15 cellular contexts compared by ENCODE assay signal in the genomic region with DNA sequence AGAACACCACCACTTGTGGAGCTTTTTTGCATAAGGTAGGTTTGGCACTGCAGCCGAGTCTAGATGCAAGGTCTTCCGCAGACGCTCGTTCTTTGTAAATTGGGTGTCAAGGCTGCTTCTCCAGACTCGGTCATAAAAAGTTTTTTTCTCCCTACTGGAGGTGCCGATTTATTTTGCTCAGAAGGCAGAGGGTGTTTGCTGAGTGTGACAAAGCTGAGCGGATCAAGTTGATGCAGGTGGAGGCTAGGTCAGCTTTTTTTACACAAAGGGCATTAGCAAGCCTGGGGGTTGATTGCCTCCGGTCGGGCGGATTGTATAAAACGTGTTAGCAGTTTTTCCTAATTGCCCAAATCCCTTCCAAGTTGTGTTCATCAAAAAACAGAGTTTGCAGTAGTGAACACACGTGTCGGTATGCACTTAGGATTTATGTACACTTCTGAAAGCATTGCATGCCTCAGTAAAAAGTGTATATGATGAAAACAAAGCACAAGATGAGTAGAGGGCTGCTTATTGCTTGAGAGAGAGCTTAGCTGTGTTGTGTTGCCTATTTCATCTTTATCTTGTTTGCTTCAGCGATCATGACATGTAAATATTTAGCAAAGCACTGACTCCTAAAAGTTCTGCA. TPM values are rescaled to one million over a fixed set of nuclear protein-coding genes. Genes with fewer than 3 reads are reported as not detected.
DNase-seq lines count a peak whose midpoint lies in the region; FAIRE-seq and TF ChIP-seq lines count a peak whose summit lies in the region.
"Had no signal": no experiment of that assay in that cellular context is flagged by ENCODE, and none has a peak within 500 bp of the region (broad histone marks: within the 10 kb centered on the region; RNA-seq: fewer than 3 reads in every experiment).

No MANE protein-coding gene starts in this region.

- no peak overlapping the region for H4K91ac ChIP-seq in H1 (replicated peaks; ENCODE audit: insufficient read length, low read length)
- H4K91ac ChIP-seq in trophoblast cell (ENCODE audit: low read depth, low read length), result no peak overlapping the region

- no peak overlapping the region for H3K23ac ChIP-seq in H1 (ENCODE audit: insufficient read length)
- peak overlapping the region; percentile 31 for H3K23ac ChIP-seq in trophoblast cell (ENCODE audit: low read length)

- H3K79me2 ChIP-seq in H1 (ENCODE audit: control insufficient read depth in 1 of 2, insufficient read depth in 2 of 2, low read length in 2 of 2) (peaks cover 0 to 3% of the 10 kb centered on the region in 2 experiments; a peak in 1 of 4 replicates), trophoblast cell (ENCODE audit: control insufficient read depth, insufficient read depth, low read length, poor library complexity) (no peaks in the 10 kb centered on the region)

- H3K4me1 ChIP-seq in H1 (replicated peaks in 1 of 4; ENCODE audit: control insufficient read depth in 3 of 4, insufficient read depth in 4 of 4, low read length in 3 of 4) (peaks cover 0 to 7% (median 5%) of the 10 kb centered on the region in 4 experiments; a peak in 4 of 7 replicates), trophoblast cell (ENCODE audit: control insufficient read depth in 1 of 2, insufficient read depth in 2 of 2, low read length in 2 of 2) (peaks cover 6% of the 10 kb centered on the region in 2 experiments), suprapubic skin (peaks cover 16% of the 10 kb centered on the region)

- no peak overlapping the region for H2BK20ac ChIP-seq in H1 (ENCODE audit: low read length)

- FAIRE-seq in H1 (lab: Jason Lieb, UNC), result no peak
- FAIRE-seq: colon had no signal

- POLR2A ChIA-PET in H1 (lab: Charles Lee; ENCODE audit: partially characterized antibody), result interaction anchor here (0.8 to 2.6 kb wide), 5 partner anchors 9 to 268 kb away, joined by 3 to 12 read pairs (median 4); a partner anchor contains a TSS

- H2BK12ac ChIP-seq in H1 (ENCODE audit: low read depth, low read length) (no peak overlapping the region), trophoblast cell (ENCODE audit: low read length) (no peak overlapping the region)

- TF ChIP-seq RAD21 in H1 (IDR thresholded peaks at IDR 0.05 in 1 of 2, conservative IDR thresholded peaks at IDR 0.05 in 1 of 2; ENCODE audit: low read depth in 2 of 2, low read length in 2 of 2), result no peak

- no peak overlapping the region for H4K8ac ChIP-seq in H1 (ENCODE audit: extremely low read depth, insufficient read depth, low read length)
- H4K8ac ChIP-seq in trophoblast cell (ENCODE audit: low read depth, low read length), result no peak overlapping the region

- in situ Hi-C loops in ACHN (cut with HindIII; ENCODE audit: low pct_ligation_motif_present, low pct_unique_long_range_greater_than_20kb, low sequenced_read_pairs), result no loop called here

- H2BK15ac ChIP-seq in H1 (ENCODE audit: low read length), result no peak overlapping the region

- H2BK5ac ChIP-seq in H1 (ENCODE audit: low read depth, low read length), result no peak overlapping the region
- no peak overlapping the region for H2BK5ac ChIP-seq in trophoblast cell (ENCODE audit: low read depth, low read length, poor library complexity)

- H2AFZ ChIP-seq in H1 (ENCODE audit: low read length) (peak overlapping the region; percentile 66; the same call in 1 of the 2 replicates), trophoblast cell (ENCODE audit: insufficient read depth, low read length, poor library complexity) (no peak overlapping the region)

- H3K4me2 ChIP-seq in H1 (ENCODE audit: insufficient read depth in 1 of 2, low read depth in 2 of 2, low read length in 2 of 2), result peak overlapping the region; percentile 38 to 45
- H3K4me2 ChIP-seq in trophoblast cell (ENCODE audit: low read length), result no peak overlapping the region

- no peak overlapping the region for H3K56ac ChIP-seq in H1 (replicated peaks; ENCODE audit: insufficient read length, low read depth, low read length)

- H3K4me3 Mint-ChIP-seq in IgD-negative memory B cell, result peak overlapping the region in 3 of 4 donors; percentile 28 to 94 (median 44)
- H3K4me3 Mint-ChIP-seq: activated naive CD8-positive, alpha-beta T cell treated with anti-CD3 and anti-CD28 coated beads, Interleukin-2, amount 10 ng/mL, durations not matched to agents 7 days and 5 days had no signal

- H3K14ac ChIP-seq in H1 (ENCODE audit: insufficient read length), result no peak overlapping the region
- H3K14ac ChIP-seq in trophoblast cell (ENCODE audit: low read length), result no peak overlapping the region

- no peaks in the 10 kb centered on the region for H3K79me1 ChIP-seq in H1 (ENCODE audit: low read depth, low read length)
- no peaks in the 10 kb centered on the region for H3K79me1 ChIP-seq in trophoblast cell (ENCODE audit: low read length)

- H4K20me1 ChIP-seq in H1 (replicated peaks in 1 of 2; ENCODE audit: control insufficient read depth in 1 of 2, insufficient read depth in 2 of 2, low read length in 2 of 2), result no peaks in the 10 kb centered on the region

- CTCF ChIA-PET in H1 (lab: Charles Lee; ENCODE audit: partially characterized antibody), result interaction anchor here (1.0 to 2.3 kb wide), 6 partner anchors 19 to 74 kb away, joined by 3 to 14 read pairs (median 3); no protein-coding TSS in a partner anchor

- H4K5ac ChIP-seq in H1 (ENCODE audit: insufficient read length, low read depth, low read length), result no peak overlapping the region

- H3K27me3 ChIP-seq in H1 (replicated peaks in 1 of 4; ENCODE audit: control insufficient read depth in 3 of 4, extremely low read depth in 1 of 4, insufficient read depth in 3 of 4, low read length in 3 of 4), result no peaks in the 10 kb centered on the region
- H3K27me3 ChIP-seq in trophoblast cell (ENCODE audit: insufficient read depth, low read length), result no peaks in the 10 kb centered on the region
- peaks cover 38% of the 10 kb centered on the region for H3K27me3 ChIP-seq in suprapubic skin
- H3K27me3 ChIP-seq: right atrium auricular region had no signal

- H2AK5ac ChIP-seq in H1 (ENCODE audit: low read depth, low read length) (no peak overlapping the region), trophoblast cell (ENCODE audit: low read length) (no peak overlapping the region)

- H4K12ac ChIP-seq in trophoblast cell (ENCODE audit: low read depth, low read length), result no peak overlapping the region

- WGBS in H1 (ENCODE audit: extremely low coverage in 1 of 2, insufficient coverage in 1 of 2, insufficient read length in 1 of 2, insufficient replicate concordance in 2 of 2, low coverage in 1 of 2, low lambda C conversion rate in 2 of 2, missing lambda C conversion rate in 1 of 2), 2 experiments, result 59% methylated on average over 14 of the region's 14 CpGs; no CpG with 5 or more reads in 1 of the 2 experiments
- no CpG with 5 or more reads among the region's 14 CpGs for WGBS in trophoblast cell (ENCODE audit: extremely low coverage, insufficient coverage, insufficient read length)
- WGBS in suprapubic skin, result 22% methylated on average over 14 of the region's 14 CpGs

- no peak overlapping the region for H3K27ac ChIP-seq in H1 (ENCODE audit: low read depth, low read length)
- no peak overlapping the region for H3K27ac ChIP-seq in trophoblast cell (ENCODE audit: low read depth, low read length)
- no peak overlapping the region for H3K27ac ChIP-seq in suprapubic skin
- H3K27ac ChIP-seq: right atrium auricular region had no signal

- H3K9me3 Mint-ChIP-seq in IgD-negative memory B cell, result no peaks in the 10 kb centered on the region
- H3K9me3 Mint-ChIP-seq: activated naive CD8-positive, alpha-beta T cell treated with anti-CD3 and anti-CD28 coated beads, Interleukin-2, amount 10 ng/mL, durations not matched to agents 7 days and 5 days; CD4-positive, CD25-positive, alpha-beta regulatory T cell had no signal

- H2BK120ac ChIP-seq in H1 (replicated peaks; ENCODE audit: low read depth, low read length), result no peak overlapping the region
- H2BK120ac ChIP-seq in trophoblast cell (ENCODE audit: insufficient read depth, low read length, poor library complexity), result no peak overlapping the region

- H3K36me3 Mint-ChIP-seq in IgD-negative memory B cell, result peaks cover 5% of the 10 kb centered on the region
- H3K36me3 Mint-ChIP-seq: CD4-positive, CD25-positive, alpha-beta regulatory T cell had no signal

- peaks cover 7% of the 10 kb centered on the region; the same call in 1 of the 2 replicates for H3K23me2 ChIP-seq in H1 (ENCODE audit: low read depth, low read length)

- no peak for DNase-seq in GM12865 (ENCODE audit: low read depth)
- DNase-seq in H1 (ENCODE audit: low read depth in 1 of 2, low spot score in 2 of 2), result no peak
- no peak for DNase-seq in trophoblast cell
- no peak for DNase-seq in suprapubic skin (ENCODE audit: low spot score in 2 of 2)
- no peak for DNase-seq in ACHN
- DNase-seq in GOT3 (lab: John Stamatoyannopoulos, UW), result no peak
- DNase-seq in NCI-H187 (lab: John Stamatoyannopoulos, UW), result no peak
- DNase-seq: activated naive CD8-positive, alpha-beta T cell treated with anti-CD3 and anti-CD28 coated beads, Interleukin-2, amount 10 ng/mL, durations not matched to agents 7 days and 5 days; CD4-positive, CD25-positive, alpha-beta regulatory T cell; MG63; substantia nigra had no signal

- H3K36me3 ChIP-seq in H1 (ENCODE audit: control insufficient read depth in 2 of 4, insufficient read depth in 4 of 4, low read length in 3 of 4) (no peaks in the 10 kb centered on the region), trophoblast cell (ENCODE audit: control insufficient read depth in 1 of 2, insufficient read depth in 2 of 2, low read length in 2 of 2) (no peaks in the 10 kb centered on the region), suprapubic skin (no peaks in the 10 kb centered on the region)
- H3K36me3 ChIP-seq: MG63, right atrium auricular region had no signal

- no peaks in the 10 kb centered on the region for H3K27me3 Mint-ChIP-seq in IgD-negative memory B cell

- H3K9me3 ChIP-seq in H1 (ENCODE audit: insufficient read depth in 2 of 2, low read depth in 1 of 2, low read length in 1 of 2) (no peaks in the 10 kb centered on the region), trophoblast cell (ENCODE audit: insufficient read depth, low read depth, low read length) (no peaks in the 10 kb centered on the region), suprapubic skin (no peaks in the 10 kb centered on the region)
- H3K9me3 ChIP-seq: MG63, mucosa of descending colon, right atrium auricular region had no signal

- peaks cover 26 to 40% (median 31%) of the 10 kb centered on the region in 3 donors for H3K4me1 Mint-ChIP-seq in IgD-negative memory B cell

- H3K18ac ChIP-seq in H1 (ENCODE audit: extremely low read depth, low read length) (no peak overlapping the region), trophoblast cell (ENCODE audit: low read length) (no peak overlapping the region)

- TF ChIP-seq CTCF in GM12865 (IDR thresholded peaks at IDR 0.05; ENCODE audit: insufficient read depth, low read depth, low read length, missing control alignments) (no peak), H1 (IDR thresholded peaks at IDR 0.05; ENCODE audit: control extremely low read depth in 1 of 3, insufficient read depth in 1 of 3, low read depth in 1 of 3, low read length in 3 of 3) (no peak), suprapubic skin (IDR thresholded peaks at IDR 0.05) (no peak)

- H3K4me3 ChIP-seq in GM12865 (ENCODE audit: low read depth, low read length) (peak overlapping the region; percentile 84), H1 (ENCODE audit: extremely low read depth in 1 of 4, insufficient read depth in 2 of 4, low read depth in 3 of 4, low read length in 4 of 4) (peak overlapping the region in 1 of 4 experiments; percentile 35; a peak in 1 of 8 replicates), trophoblast cell (ENCODE audit: low read depth, low read length) (no peak overlapping the region), suprapubic skin (no peak overlapping the region)
- H3K4me3 ChIP-seq: MG63, mucosa of descending colon, right atrium auricular region had no signal

- no peak overlapping the region for H3K9ac ChIP-seq in H1 (replicated peaks in 1 of 4; ENCODE audit: extremely low read depth in 1 of 4, low read depth in 3 of 4, low read length in 3 of 4)
- no peak overlapping the region for H3K9ac ChIP-seq in trophoblast cell (ENCODE audit: low read length)

- peak overlapping the region in 2 of 3 donors; percentile 45 to 62 for H3K27ac Mint-ChIP-seq in IgD-negative memory B cell
- H3K27ac Mint-ChIP-seq: activated naive CD8-positive, alpha-beta T cell treated with anti-CD3 and anti-CD28 coated beads, Interleukin-2, amount 10 ng/mL, durations not matched to agents 7 days and 5 days; CD4-positive, CD25-positive, alpha-beta regulatory T cell had no signal

- H3K4ac ChIP-seq in H1 (replicated peaks; ENCODE audit: insufficient read length, low read depth, low read length) (no peak overlapping the region), trophoblast cell (ENCODE audit: low read depth, low read length) (no peak overlapping the region)

- TF ChIP-seq EP300 in H1 (IDR thresholded peaks at IDR 0.05; ENCODE audit: borderline replicate concordance in 1 of 2, low read depth in 2 of 2, low read length in 2 of 2), result no peak
- no peak for TF ChIP-seq EP300 in suprapubic skin (IDR thresholded peaks at IDR 0.05)

- TF ChIP-seq POLR2A in H1 (IDR thresholded peaks at IDR 0.05; ENCODE audit: control extremely low read depth in 1 of 2, low read depth in 2 of 2, low read length in 2 of 2), result no peak
- no peak for TF ChIP-seq POLR2A in suprapubic skin (IDR thresholded peaks at IDR 0.05)

RNA-seq across cellular contexts. Expression of a gene that starts 2.6 kb away (rescaled TPM):
- 40.9 TPM for polyA plus RNA-seq in IgD-negative memory B cell
- 16.6 and 16.7 TPM in 2 replicates for total RNA-seq in H1 (2021; fragmentation: NEBNext Ultra II Directional; extraction: Animal tissue kit (Norgen Biotek cat#: 25700))
- polyA plus RNA-seq in H1 (2011; rRNA removed), result 8.2 and 14.3 TPM in 2 replicates
- 15.1 TPM for polyA plus RNA-seq in H1 (2011; cell fraction: cytosol; rRNA removed)
- 6.2 TPM for polyA plus RNA-seq in H1 (2011; cell fraction: nucleus; rRNA removed)
- 6.7 to 9.8 TPM (median 8.9 TPM) in 4 replicates for polyA plus RNA-seq in H1 (2012, experiment 1 of 2)
- polyA plus RNA-seq in H1 (2012, experiment 2 of 2), result 5.7 TPM
- polyA plus RNA-seq in H1 (2013, experiment 1 of 2), result 31.7 TPM
- 30.9 TPM for polyA plus RNA-seq in H1 (2013, experiment 2 of 2)
- polyA minus RNA-seq in H1 (2011; rRNA and poly(A)+ RNA removed), result 7.4 and 10.8 TPM in 2 replicates
- 9.7 TPM for polyA minus RNA-seq in H1 (2011; cell fraction: cytosol; rRNA and poly(A)+ RNA removed)
- 14.4 TPM for polyA minus RNA-seq in H1 (2011; cell fraction: nucleus; rRNA and poly(A)+ RNA removed)
- 5.1 and 5.2 TPM in 2 replicates for polyA plus RNA-seq in trophoblast cell (2013)
- 10 to 100 TPM in 1 of 4 donors, 1 to 10 TPM in 3; 2.8 to 12.2 (median 3.0) TPM for total RNA-seq in suprapubic skin
